In the genomic region with DNA sequence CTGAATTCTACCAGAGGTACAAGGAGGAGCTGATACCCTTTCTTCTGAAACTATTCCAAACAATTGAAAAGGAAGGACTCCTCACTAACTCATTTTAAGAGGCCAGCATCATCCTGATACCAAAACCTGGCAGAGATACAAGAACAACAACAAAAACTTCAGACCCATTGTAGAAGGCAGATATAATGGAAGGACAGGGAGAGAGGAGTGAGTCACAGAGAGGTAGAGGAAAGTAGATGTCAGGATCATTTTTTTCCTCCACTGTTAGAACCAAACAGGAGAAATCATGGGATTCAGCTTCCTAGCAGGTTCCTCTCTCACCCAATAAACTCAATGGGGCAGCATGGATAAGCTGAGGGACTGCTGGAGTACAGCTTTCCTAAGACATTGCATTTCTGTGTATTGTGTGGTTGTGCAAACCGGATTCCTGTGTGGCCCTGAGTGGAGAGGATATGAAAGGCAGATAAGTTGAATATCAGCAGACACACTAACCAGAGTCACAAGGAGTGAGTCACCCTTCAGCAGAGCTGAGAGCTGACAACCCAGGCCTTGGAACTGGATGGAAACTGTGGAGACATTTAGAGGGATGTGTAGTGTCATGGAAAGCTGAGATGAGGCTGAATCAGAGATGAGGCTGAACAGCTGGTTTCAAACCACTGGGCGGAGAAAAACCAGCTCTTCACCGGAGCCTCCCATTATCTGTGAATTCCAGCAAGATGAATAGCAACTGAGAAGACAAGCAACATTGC, we compare ENCODE assay signal across 10 cellular contexts.
DNase-seq lines count a peak whose midpoint lies in the region; ATAC-seq and TF ChIP-seq lines count a peak whose summit lies in the region.
"Had no signal": no experiment of that assay in that cellular context is flagged by ENCODE, and none has a peak within 500 bp of the region (broad histone marks: within the 10 kb centered on the region; RNA-seq: fewer than 3 reads in every experiment).

No MANE protein-coding gene starts in this region.

- H3K4me3 ChIP-seq in SJCRH30 (no peak overlapping the region), fibroblast of pulmonary artery (replicated peaks; ENCODE audit: low read depth, low read length) (no peak overlapping the region)
- no peak overlapping the region for H3K4me3 ChIP-seq in CD4-positive, alpha-beta memory T cell (ENCODE audit: low read length in 2 of 2)

- H3K4me1 ChIP-seq in SJCRH30, result peaks cover 33% of the 10 kb centered on the region
- H3K4me1 ChIP-seq in CD4-positive, alpha-beta memory T cell (ENCODE audit: insufficient read depth, low read length), result no peaks in the 10 kb centered on the region

- peaks cover 0 to 1% (median 0%) of the 10 kb centered on the region in 4 donors for H3K4me1 Mint-ChIP-seq in CD4-positive, alpha-beta memory T cell

- H3K27ac Mint-ChIP-seq in CD4-positive, alpha-beta memory T cell, result no peak overlapping the region

- POLR2A ChIA-PET in CD4-positive, alpha-beta memory T cell (lab: Charles Lee; ENCODE audit: partially characterized antibody), result no interaction called here

- no peaks in the 10 kb centered on the region for H3K36me3 ChIP-seq in SJCRH30
- H3K36me3 ChIP-seq in CD4-positive, alpha-beta memory T cell (ENCODE audit: insufficient read depth, low read length), result no peaks in the 10 kb centered on the region

- H3K27me3 ChIP-seq in SJCRH30, result no peaks in the 10 kb centered on the region
- no peaks in the 10 kb centered on the region for H3K27me3 ChIP-seq in CD4-positive, alpha-beta memory T cell (ENCODE audit: insufficient read depth, low read length)

- H3K27me3 Mint-ChIP-seq in CD4-positive, alpha-beta memory T cell, result peaks cover 5 to 8% of the 10 kb centered on the region in 2 donors

- H3K36me3 Mint-ChIP-seq in CD4-positive, alpha-beta memory T cell, result no peaks in the 10 kb centered on the region

- H3K9me3 Mint-ChIP-seq in CD4-positive, alpha-beta memory T cell, result peaks cover 0 to 6% (median 4%) of the 10 kb centered on the region in 8 donors

- ATAC-seq in omental fat pad (ENCODE audit: low FRiP score) (peak; percentile 80), HG03442 (IDR thresholded peaks at IDR 0.05; ENCODE audit: unreplicated experiment) (no peak), GM19324 (IDR thresholded peaks at IDR 0.05; ENCODE audit: low FRiP score, unreplicated experiment) (no peak)

- H3K27ac ChIP-seq in SJCRH30, result peak overlapping the region; percentile 80
- H3K27ac ChIP-seq in CD4-positive, alpha-beta memory T cell (ENCODE audit: low read depth, low read length), result no peak overlapping the region

- no peaks in the 10 kb centered on the region for H3K9me3 ChIP-seq in SJCRH30 (replicated peaks)
- H3K9me3 ChIP-seq in CD4-positive, alpha-beta memory T cell (ENCODE audit: control insufficient read depth in 1 of 2, low read length in 2 of 2), result no peaks in the 10 kb centered on the region

- TF ChIP-seq CTCF in fibroblast of pulmonary artery (IDR thresholded peaks at IDR 0.05; ENCODE audit: low read length, missing control alignments) (no peak), omental fat pad (IDR thresholded peaks at IDR 0.05) (no peak), GM10266 (IDR thresholded peaks at IDR 0.05; ENCODE audit: control insufficient read depth, insufficient read depth, low read depth, missing control alignments) (no peak)

- CTCF ChIA-PET in CD4-positive, alpha-beta memory T cell (lab: Charles Lee; ENCODE audit: partially characterized antibody), result no interaction called here

- intact Hi-C loops in CD4-positive, alpha-beta memory T cell (cut with micrococcal nuclease), result no loop called here

- DNase-seq in Daoy (ENCODE audit: low read depth) (peak; percentile 91), SJCRH30 (peak; percentile 88 to 95), fibroblast of pulmonary artery (ENCODE audit: low read depth) (peak; percentile 99), omental fat pad (ENCODE audit: low spot score) (no peak), GM10266 (ENCODE audit: extremely low spot score) (no peak)
- no peak for DNase-seq in CD4-positive, alpha-beta memory T cell
- DNase-seq: activated gamma-delta T cell treated with Interleukin-2 at 50 U/mL for 16 hours, Karpas-422 had no signal

- no peak overlapping the region for H3K4me3 Mint-ChIP-seq in CD4-positive, alpha-beta memory T cell

Comparison
In these comparisons a context has a peak if more than half of its experiments do, and no peak if none do; other contexts are left out.
1. DNase-seq: peak in Daoy (single experiment), SJCRH30 (2 of 2) and fibroblast of pulmonary artery (single experiment); none in omental fat pad (single experiment), CD4-positive, alpha-beta memory T cell (0 of 5) and GM10266 (single experiment).